In the genomic region with DNA sequence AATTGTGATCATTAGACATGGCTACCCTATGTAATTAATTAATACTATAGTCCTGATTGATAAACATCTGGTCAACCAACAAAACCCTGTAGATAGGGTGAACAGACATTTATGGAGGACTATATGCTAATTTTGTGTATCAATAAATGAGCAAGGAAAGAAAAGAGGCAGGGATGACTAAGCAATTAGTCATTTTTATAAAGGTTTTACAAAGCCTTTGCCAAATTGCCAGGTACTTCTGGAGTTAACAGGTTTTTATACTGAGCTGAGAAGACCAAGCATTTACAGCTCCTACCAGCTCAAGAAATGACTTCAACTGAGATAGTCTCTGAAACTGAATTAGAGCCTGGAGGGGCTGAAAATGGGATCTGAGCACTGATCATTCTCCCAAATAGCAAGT, we compare ENCODE assay signal across 17 cellular contexts.
"Had no signal": no experiment of that assay in that cellular context is flagged by ENCODE, and none has a peak within 500 bp of the region (broad histone marks: within the 10 kb centered on the region; RNA-seq: fewer than 3 reads in every experiment).

No MANE protein-coding gene starts in this region.

- H3K9me3 Mint-ChIP-seq: dendritic cell treated with granulocyte-macrophage colony-stimulating factor and Interleukin-4, amounts not matched to agents 40 ng/mL and 50 ng/mL, for 4 days; effector memory CD8-positive, alpha-beta T cell; mesothelial cell of epicardium; neural crest cell had no signal

- H3K27me3 ChIP-seq: heart right ventricle, sigmoid colon had no signal

- ATAC-seq: effector memory CD8-positive, alpha-beta T cell; heart right ventricle; natural killer cell had no signal

- H3K36me3 Mint-ChIP-seq: mesothelial cell of epicardium, natural killer cell had no signal

- H3K36me3 ChIP-seq: heart right ventricle, sigmoid colon had no signal

- H3K27ac Mint-ChIP-seq: dendritic cell treated with granulocyte-macrophage colony-stimulating factor and Interleukin-4, amounts not matched to agents 40 ng/mL and 50 ng/mL, for 4 days; effector memory CD8-positive, alpha-beta T cell; mesothelial cell of epicardium; natural killer cell had no signal

- H3K27me3 Mint-ChIP-seq: dendritic cell treated with granulocyte-macrophage colony-stimulating factor and Interleukin-4, amounts not matched to agents 40 ng/mL and 50 ng/mL, for 4 days; effector memory CD8-positive, alpha-beta T cell had no signal

- DNase-seq: effector memory CD8-positive, alpha-beta T cell; heart right ventricle; hypothalamus; kidney glomerular epithelial cell; natural killer cell; posterior cingulate gyrus; sigmoid colon; stimulated activated CD4-positive, alpha-beta T cell treated with anti-CD3 and anti-CD28 coated beads, Interleukin-12 subunit alpha, Interleukin-12 subunit beta, amount 100 ng/mL, for 4 hours; stimulated activated naive CD4-positive, alpha-beta T cell treated with Interleukin-2 at 50 U/mL for 16 hours; trophoblast cell had no signal

- H3K4me1 Mint-ChIP-seq: mesothelial cell of epicardium, natural killer cell, neural crest cell had no signal

- H3K4me3 ChIP-seq: heart right ventricle, sigmoid colon, skin epidermis had no signal

- H3K4me1 ChIP-seq: heart right ventricle, sigmoid colon had no signal

- FAIRE-seq: colon, frontal cortex, islet of Langerhans had no signal

- H3K9me3 ChIP-seq: sigmoid colon had no signal

- H3K27ac ChIP-seq: heart right ventricle, sigmoid colon, skin epidermis had no signal

- H3K4me3 Mint-ChIP-seq: dendritic cell treated with granulocyte-macrophage colony-stimulating factor and Interleukin-4, amounts not matched to agents 40 ng/mL and 50 ng/mL, for 4 days; effector memory CD8-positive, alpha-beta T cell; mesothelial cell of epicardium; natural killer cell; neural crest cell had no signal
